In genomic region chr14:102220031-102220430, GRCh38 we compare ENCODE assay signal across 8 cellular contexts.
DNase-seq lines count a peak whose midpoint lies in the region; ATAC-seq and TF ChIP-seq lines count a peak whose summit lies in the region.

No MANE protein-coding gene starts in this region.

- ATAC-seq in GM18508 (IDR thresholded peaks at IDR 0.05; ENCODE audit: insufficient read depth, unreplicated experiment) = peak; percentile 66
- ATAC-seq in HG03095 (IDR thresholded peaks at IDR 0.05; ENCODE audit: unreplicated experiment) = peak; percentile 96
- ATAC-seq in activated naive CD8-positive, alpha-beta T cell treated with anti-CD3 and anti-CD28 coated beads, Interleukin-2, amount 50 U/mL, for 24 hours = peak; percentile 74

- H3K27ac Mint-ChIP-seq in activated naive CD8-positive, alpha-beta T cell treated with anti-CD3 and anti-CD28 coated beads, Interleukin-2, amount 50 U/mL, for 24 hours = no peak overlapping the region

- no peak overlapping the region for H3K4me3 Mint-ChIP-seq in activated naive CD8-positive, alpha-beta T cell treated with anti-CD3 and anti-CD28 coated beads, Interleukin-2, amount 50 U/mL, for 24 hours

- H3K27me3 Mint-ChIP-seq in activated naive CD8-positive, alpha-beta T cell treated with anti-CD3 and anti-CD28 coated beads, Interleukin-2, amount 50 U/mL, for 24 hours = no peaks in the 10 kb centered on the region

- H3K9me3 Mint-ChIP-seq in activated naive CD8-positive, alpha-beta T cell treated with anti-CD3 and anti-CD28 coated beads, Interleukin-2, amount 50 U/mL, for 24 hours = no peaks in the 10 kb centered on the region

- DNase-seq in GM20000 (ENCODE audit: low spot score) (peak; percentile 91), NCI-H1930 (lab: John Stamatoyannopoulos, UW) (no peak), putamen (ENCODE audit: low spot score) (no peak), middle frontal gyrus (ENCODE audit: extremely low spot score, low spot score) (no peak), NCI-H2171 treated with DMSO at 0.1 percent for 48 hours (lab: John Stamatoyannopoulos, UW) (no peak)
- DNase-seq in activated naive CD8-positive, alpha-beta T cell treated with anti-CD3 and anti-CD28 coated beads, Interleukin-2, amount 50 U/mL, for 24 hours = peak; percentile 20

- peaks cover 17% of the 10 kb centered on the region for H3K4me1 Mint-ChIP-seq in activated naive CD8-positive, alpha-beta T cell treated with anti-CD3 and anti-CD28 coated beads, Interleukin-2, amount 50 U/mL, for 24 hours

- peaks cover 5% of the 10 kb centered on the region for H3K36me3 Mint-ChIP-seq in activated naive CD8-positive, alpha-beta T cell treated with anti-CD3 and anti-CD28 coated beads, Interleukin-2, amount 50 U/mL, for 24 hours (ENCODE audit: low read depth)

- no peak for TF ChIP-seq CTCF in GM20000 (IDR thresholded peaks at IDR 0.05; ENCODE audit: extremely low read depth, missing control alignments)

Comparison
In these comparisons a context has a peak if more than half of its experiments do, and no peak if none do; other contexts are left out.
1. DNase-seq: peak in GM20000 (single experiment) and activated naive CD8-positive, alpha-beta T cell treated with anti-CD3 and anti-CD28 coated beads, Interleukin-2, amount 50 U/mL, for 24 hours (single experiment); none in NCI-H1930 (0 of 2), putamen (single experiment), middle frontal gyrus (single experiment) and NCI-H2171 treated with DMSO at 0.1 percent for 48 hours (single experiment).
2. Peak in every context shown above with its lines, with median percentiles within 50 percentile points of each other: ATAC-seq.